18 cellular contexts compared by ENCODE assay signal in the genomic region with DNA sequence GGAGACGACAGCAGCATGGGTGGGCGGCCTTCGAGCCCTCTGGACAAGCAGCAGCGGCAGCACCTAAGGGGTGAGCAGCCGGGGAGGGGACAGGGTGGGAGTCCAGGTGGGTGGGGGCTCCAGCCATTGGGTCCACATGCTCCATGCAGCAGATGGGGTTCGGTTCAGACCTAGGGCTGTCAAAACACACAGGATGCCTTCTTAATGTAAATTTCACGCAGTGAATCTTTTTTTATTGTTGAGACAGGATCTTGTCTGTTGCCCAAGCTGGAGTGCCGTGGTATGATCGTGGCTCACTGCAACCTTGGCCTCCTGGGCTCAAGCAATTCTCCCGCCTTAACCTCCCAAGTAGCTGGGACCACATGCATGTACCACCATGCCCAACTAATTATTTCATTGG.
"Had no signal": no experiment of that assay in that cellular context is flagged by ENCODE, and none has a peak within 500 bp of the region (broad histone marks: within the 10 kb centered on the region; RNA-seq: fewer than 3 reads in every experiment).

No MANE protein-coding gene starts in this region.

- H3K27me3 Mint-ChIP-seq: activated naive CD8-positive, alpha-beta T cell had no signal

- H3K4me3 ChIP-seq: breast epithelium, lower lobe of right lung, upper lobe of left lung had no signal

- FAIRE-seq: small intestine, TTC549 had no signal

- H3K27ac ChIP-seq: breast epithelium, lower lobe of right lung, upper lobe of left lung had no signal

- H3K4me1 Mint-ChIP-seq: endodermal cell had no signal

- DNase-seq: activated CD4-positive, alpha-beta T cell treated with anti-CD3 and anti-CD28 coated beads, Interleukin-2, amount 50 U/mL, for 4 hours; activated CD8-positive, alpha-beta memory T cell treated with anti-CD3 and anti-CD28 coated beads, Interleukin-2, amount 10 ng/mL, durations not matched to agents 7 days and 5 days; activated effector memory CD4-positive, alpha-beta T cell treated with anti-CD3 and anti-CD28 coated beads, Interleukin-2, amount 50 U/mL, for 16 hours; activated T-cell treated with anti-CD3 and anti-CD28 coated beads, Interleukin-2, amount 50 U/mL, for 4 hours; anterior cingulate cortex; endodermal cell; erythroblast; lower lobe of right lung; midbrain; natural killer cell; nucleus accumbens; small intestine; stimulated activated naive CD4-positive, alpha-beta T cell treated with Interleukin-2 at 50 U/mL for 16 hours had no signal

- H3K9me3 Mint-ChIP-seq: activated T-cell treated with anti-CD3 and anti-CD28 coated beads, Interleukin-2, amount 50 U/mL, for 4 hours had no signal

- H3K36me3 ChIP-seq: breast epithelium, lower lobe of right lung, upper lobe of left lung had no signal

- H3K9me3 ChIP-seq: lower lobe of right lung had no signal

- H3K27ac Mint-ChIP-seq: activated CD8-positive, alpha-beta memory T cell treated with anti-CD3 and anti-CD28 coated beads, Interleukin-2, amount 10 ng/mL, durations not matched to agents 7 days and 5 days; activated naive CD8-positive, alpha-beta T cell; endodermal cell; natural killer cell; T-helper 1 cell treated with Interleukin-12 subunit alpha and Interleukin-12 subunit beta and Interleukin-4 antibody, amounts not matched to agents 30 μg/mL and 1 μg/mL, for 36 hours had no signal

- H3K4me1 ChIP-seq: breast epithelium had no signal

- H3K36me3 Mint-ChIP-seq: activated naive CD8-positive, alpha-beta T cell; natural killer cell had no signal

- H3K27me3 ChIP-seq: upper lobe of left lung had no signal

- H3K4me3 Mint-ChIP-seq: activated CD8-positive, alpha-beta memory T cell treated with anti-CD3 and anti-CD28 coated beads, Interleukin-2, amount 10 ng/mL, durations not matched to agents 7 days and 5 days; endodermal cell; natural killer cell; T-helper 1 cell treated with Interleukin-12 subunit alpha and Interleukin-12 subunit beta and Interleukin-4 antibody, amounts not matched to agents 30 μg/mL and 1 μg/mL, for 36 hours had no signal

- ATAC-seq: activated CD8-positive, alpha-beta memory T cell treated with anti-CD3 and anti-CD28 coated beads, Interleukin-2, amount 10 ng/mL, durations not matched to agents 7 days and 5 days; natural killer cell had no signal
